ENCODE assay signal across 8 cellular contexts in the genomic region with DNA sequence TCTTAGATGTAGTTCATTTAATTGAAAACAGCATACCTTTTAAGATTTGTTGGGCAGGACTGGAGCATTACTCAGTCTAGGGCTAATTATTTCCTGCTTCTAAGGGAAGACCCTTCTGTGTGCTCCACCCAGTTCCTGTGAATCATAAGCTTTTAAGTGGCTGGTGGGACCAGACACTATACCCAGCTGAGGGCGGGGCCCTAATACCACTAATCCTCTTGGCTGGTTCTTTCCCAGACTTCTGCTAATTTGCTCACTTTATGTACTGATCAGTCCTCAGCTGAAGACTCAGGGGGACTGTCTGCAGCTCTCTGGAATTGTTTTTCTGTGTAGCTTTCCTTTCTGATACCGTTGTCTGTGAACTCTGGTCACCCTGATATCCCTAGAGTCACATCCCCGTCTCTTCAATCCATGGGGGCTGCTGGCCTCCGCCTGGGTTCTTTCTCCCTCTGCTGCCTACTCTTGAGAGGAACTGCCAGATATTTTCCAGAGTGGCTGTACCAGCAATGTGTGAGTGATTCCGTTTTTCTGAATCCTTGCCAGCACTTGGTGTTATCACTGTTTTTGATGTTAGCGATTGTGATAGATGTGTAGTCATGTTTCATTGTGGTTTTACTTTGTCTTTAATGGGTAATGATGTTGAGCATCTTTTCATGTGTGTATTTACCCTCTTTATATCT. TPM values are rescaled to one million over a fixed set of nuclear protein-coding genes. Genes with fewer than 3 reads are reported as not detected.
DNase-seq lines count a peak whose midpoint lies in the region; ATAC-seq lines count a peak whose summit lies in the region.

No MANE protein-coding gene starts in this region.

- H3K4me2 ChIP-seq in BLaER1 treated with 17β-estradiol and CSF1 and Interleukin-3, amounts not matched to agents 10 nM and 100 nM = peak overlapping the region; percentile 33 to 82 (median 68)

- H3K27me3 ChIP-seq in BLaER1 treated with 17β-estradiol and CSF1 and Interleukin-3, amounts not matched to agents 10 nM and 100 nM = no peaks in the 10 kb centered on the region

- peak overlapping the region in 5 of 11 experiments; percentile 24 to 53 (median 41); a peak in 9 of 22 replicates for H3K9ac ChIP-seq in BLaER1 treated with 17β-estradiol and CSF1 and Interleukin-3, amounts not matched to agents 10 nM and 100 nM

- peak overlapping the region; percentile 92 for H3K27ac Mint-ChIP-seq in activated CD8-positive, alpha-beta memory T cell treated with anti-CD3 and anti-CD28 coated beads, Interleukin-2, amount 10 ng/mL, durations not matched to agents 7 days and 5 days

- CTCF ChIA-PET in activated CD8-positive, alpha-beta memory T cell treated with anti-CD3 and anti-CD28 coated beads, Interleukin-2, amount 10 ng/mL, durations not matched to agents 7 days and 5 days (lab: Charles Lee) = interaction anchor here (0.6 to 1.2 kb wide), 6 partner anchors 14 to 250 kb away, joined by 3 to 4 read pairs (median 4); a partner anchor contains a TSS

- peaks cover 20% of the 10 kb centered on the region for H3K4me1 Mint-ChIP-seq in activated CD8-positive, alpha-beta memory T cell treated with anti-CD3 and anti-CD28 coated beads, Interleukin-2, amount 10 ng/mL, durations not matched to agents 7 days and 5 days

- H3K36me3 Mint-ChIP-seq in activated CD8-positive, alpha-beta memory T cell treated with anti-CD3 and anti-CD28 coated beads, Interleukin-2, amount 10 ng/mL, durations not matched to agents 7 days and 5 days = peaks cover 42% of the 10 kb centered on the region

- no peaks in the 10 kb centered on the region for H3K9me3 Mint-ChIP-seq in activated CD8-positive, alpha-beta memory T cell treated with anti-CD3 and anti-CD28 coated beads, Interleukin-2, amount 10 ng/mL, durations not matched to agents 7 days and 5 days (ENCODE audit: low read depth)

- DNase-seq in NCI-H226 (peak; percentile 87), fibroblast of peridontal ligament (ENCODE audit: extremely low read depth) (peak; percentile 62)
- peak; percentile 70 for DNase-seq in activated CD8-positive, alpha-beta memory T cell treated with anti-CD3 and anti-CD28 coated beads, Interleukin-2, amount 10 ng/mL, durations not matched to agents 7 days and 5 days
- DNase-seq in stimulated activated CD4-positive, alpha-beta T cell treated with anti-CD3 and anti-CD28 coated beads, Interleukin-2, amount 100 ng/mL, for 24 hours = peak; percentile 38 to 61

- H4K20me1 ChIP-seq in BLaER1 treated with 17β-estradiol and CSF1 and Interleukin-3, amounts not matched to agents 10 nM and 100 nM = no peaks in the 10 kb centered on the region

- H3K4me3 Mint-ChIP-seq in activated CD8-positive, alpha-beta memory T cell treated with anti-CD3 and anti-CD28 coated beads, Interleukin-2, amount 10 ng/mL, durations not matched to agents 7 days and 5 days = peak overlapping the region; percentile 74

- ATAC-seq in activated CD8-positive, alpha-beta memory T cell treated with anti-CD3 and anti-CD28 coated beads, Interleukin-2, amount 10 ng/mL, durations not matched to agents 7 days and 5 days = peak; percentile 100
- ATAC-seq in GM19395 (IDR thresholded peaks at IDR 0.05; ENCODE audit: unreplicated experiment) (no peak), GM19455 (IDR thresholded peaks at IDR 0.05; ENCODE audit: unreplicated experiment) (no peak), HG02763 (IDR thresholded peaks at IDR 0.05; ENCODE audit: unreplicated experiment) (no peak)

- peaks cover 13 to 24% (median 17%) of the 10 kb centered on the region in 10 experiments for H3K4me1 ChIP-seq in BLaER1 treated with 17β-estradiol and CSF1 and Interleukin-3, amounts not matched to agents 10 nM and 100 nM

- peaks cover 10 to 39% (median 21%) of the 10 kb centered on the region in 11 experiments; a peak in 21 of 22 replicates for H3K9me3 ChIP-seq in BLaER1 treated with 17β-estradiol and CSF1 and Interleukin-3, amounts not matched to agents 10 nM and 100 nM (replicated peaks in 1 of 11)

- H3K36me3 ChIP-seq in BLaER1 treated with 17β-estradiol and CSF1 and Interleukin-3, amounts not matched to agents 10 nM and 100 nM = peaks cover 69 to 88% (median 80%) of the 10 kb centered on the region in 11 experiments

- no peaks in the 10 kb centered on the region for H3K27me3 Mint-ChIP-seq in activated CD8-positive, alpha-beta memory T cell treated with anti-CD3 and anti-CD28 coated beads, Interleukin-2, amount 10 ng/mL, durations not matched to agents 7 days and 5 days

- peak overlapping the region in 5 of 10 experiments; percentile 15 to 57 (median 42); a peak in 8 of 20 replicates for H3K4me3 ChIP-seq in BLaER1 treated with 17β-estradiol and CSF1 and Interleukin-3, amounts not matched to agents 10 nM and 100 nM

- H3K27ac ChIP-seq in BLaER1 treated with 17β-estradiol and CSF1 and Interleukin-3, amounts not matched to agents 10 nM and 100 nM = peak overlapping the region in 10 of 11 experiments; percentile 2 to 81 (median 60); a peak in 18 of 22 replicates

RNA-seq across cellular contexts. Expression of a gene that starts 35.1 kb away (rescaled TPM):
- total RNA-seq in activated CD8-positive, alpha-beta memory T cell treated with anti-CD3 and anti-CD28 coated beads, Interleukin-2, amount 10 ng/mL, durations not matched to agents 7 days and 5 days = 10 to 100 TPM; 22.6 to 26.8 TPM

RNA-seq across cellular contexts. Expression of a gene that starts 35.9 kb away (rescaled TPM):
- total RNA-seq in activated CD8-positive, alpha-beta memory T cell treated with anti-CD3 and anti-CD28 coated beads, Interleukin-2, amount 10 ng/mL, durations not matched to agents 7 days and 5 days = 100 to 1,000 TPM; 443 to 471 TPM

RNA-seq across cellular contexts. Expression of a gene that starts 46.3 kb away (rescaled TPM):
- total RNA-seq in activated CD8-positive, alpha-beta memory T cell treated with anti-CD3 and anti-CD28 coated beads, Interleukin-2, amount 10 ng/mL, durations not matched to agents 7 days and 5 days = 10 to 100 TPM; 40.3 to 42.1 TPM

RNA-seq across cellular contexts. Expression of a gene that starts 46.6 kb away (rescaled TPM):
- total RNA-seq in activated CD8-positive, alpha-beta memory T cell treated with anti-CD3 and anti-CD28 coated beads, Interleukin-2, amount 10 ng/mL, durations not matched to agents 7 days and 5 days = 10 to 100 TPM; 60.6 to 72.8 TPM
